Comparison of ENCODE assay signal across 1 cellular context in genomic region chr3:58013973-58014649, GRCh38.
TF ChIP-seq lines count a peak whose summit lies in the region.

No MANE protein-coding gene starts in this region.

TF ChIP-seq in GM23338, 12 proteins besides CTCF, POLR2A, EP300 and RAD21 (continued from another document):
- TF ChIP-seq, protein P1, sequence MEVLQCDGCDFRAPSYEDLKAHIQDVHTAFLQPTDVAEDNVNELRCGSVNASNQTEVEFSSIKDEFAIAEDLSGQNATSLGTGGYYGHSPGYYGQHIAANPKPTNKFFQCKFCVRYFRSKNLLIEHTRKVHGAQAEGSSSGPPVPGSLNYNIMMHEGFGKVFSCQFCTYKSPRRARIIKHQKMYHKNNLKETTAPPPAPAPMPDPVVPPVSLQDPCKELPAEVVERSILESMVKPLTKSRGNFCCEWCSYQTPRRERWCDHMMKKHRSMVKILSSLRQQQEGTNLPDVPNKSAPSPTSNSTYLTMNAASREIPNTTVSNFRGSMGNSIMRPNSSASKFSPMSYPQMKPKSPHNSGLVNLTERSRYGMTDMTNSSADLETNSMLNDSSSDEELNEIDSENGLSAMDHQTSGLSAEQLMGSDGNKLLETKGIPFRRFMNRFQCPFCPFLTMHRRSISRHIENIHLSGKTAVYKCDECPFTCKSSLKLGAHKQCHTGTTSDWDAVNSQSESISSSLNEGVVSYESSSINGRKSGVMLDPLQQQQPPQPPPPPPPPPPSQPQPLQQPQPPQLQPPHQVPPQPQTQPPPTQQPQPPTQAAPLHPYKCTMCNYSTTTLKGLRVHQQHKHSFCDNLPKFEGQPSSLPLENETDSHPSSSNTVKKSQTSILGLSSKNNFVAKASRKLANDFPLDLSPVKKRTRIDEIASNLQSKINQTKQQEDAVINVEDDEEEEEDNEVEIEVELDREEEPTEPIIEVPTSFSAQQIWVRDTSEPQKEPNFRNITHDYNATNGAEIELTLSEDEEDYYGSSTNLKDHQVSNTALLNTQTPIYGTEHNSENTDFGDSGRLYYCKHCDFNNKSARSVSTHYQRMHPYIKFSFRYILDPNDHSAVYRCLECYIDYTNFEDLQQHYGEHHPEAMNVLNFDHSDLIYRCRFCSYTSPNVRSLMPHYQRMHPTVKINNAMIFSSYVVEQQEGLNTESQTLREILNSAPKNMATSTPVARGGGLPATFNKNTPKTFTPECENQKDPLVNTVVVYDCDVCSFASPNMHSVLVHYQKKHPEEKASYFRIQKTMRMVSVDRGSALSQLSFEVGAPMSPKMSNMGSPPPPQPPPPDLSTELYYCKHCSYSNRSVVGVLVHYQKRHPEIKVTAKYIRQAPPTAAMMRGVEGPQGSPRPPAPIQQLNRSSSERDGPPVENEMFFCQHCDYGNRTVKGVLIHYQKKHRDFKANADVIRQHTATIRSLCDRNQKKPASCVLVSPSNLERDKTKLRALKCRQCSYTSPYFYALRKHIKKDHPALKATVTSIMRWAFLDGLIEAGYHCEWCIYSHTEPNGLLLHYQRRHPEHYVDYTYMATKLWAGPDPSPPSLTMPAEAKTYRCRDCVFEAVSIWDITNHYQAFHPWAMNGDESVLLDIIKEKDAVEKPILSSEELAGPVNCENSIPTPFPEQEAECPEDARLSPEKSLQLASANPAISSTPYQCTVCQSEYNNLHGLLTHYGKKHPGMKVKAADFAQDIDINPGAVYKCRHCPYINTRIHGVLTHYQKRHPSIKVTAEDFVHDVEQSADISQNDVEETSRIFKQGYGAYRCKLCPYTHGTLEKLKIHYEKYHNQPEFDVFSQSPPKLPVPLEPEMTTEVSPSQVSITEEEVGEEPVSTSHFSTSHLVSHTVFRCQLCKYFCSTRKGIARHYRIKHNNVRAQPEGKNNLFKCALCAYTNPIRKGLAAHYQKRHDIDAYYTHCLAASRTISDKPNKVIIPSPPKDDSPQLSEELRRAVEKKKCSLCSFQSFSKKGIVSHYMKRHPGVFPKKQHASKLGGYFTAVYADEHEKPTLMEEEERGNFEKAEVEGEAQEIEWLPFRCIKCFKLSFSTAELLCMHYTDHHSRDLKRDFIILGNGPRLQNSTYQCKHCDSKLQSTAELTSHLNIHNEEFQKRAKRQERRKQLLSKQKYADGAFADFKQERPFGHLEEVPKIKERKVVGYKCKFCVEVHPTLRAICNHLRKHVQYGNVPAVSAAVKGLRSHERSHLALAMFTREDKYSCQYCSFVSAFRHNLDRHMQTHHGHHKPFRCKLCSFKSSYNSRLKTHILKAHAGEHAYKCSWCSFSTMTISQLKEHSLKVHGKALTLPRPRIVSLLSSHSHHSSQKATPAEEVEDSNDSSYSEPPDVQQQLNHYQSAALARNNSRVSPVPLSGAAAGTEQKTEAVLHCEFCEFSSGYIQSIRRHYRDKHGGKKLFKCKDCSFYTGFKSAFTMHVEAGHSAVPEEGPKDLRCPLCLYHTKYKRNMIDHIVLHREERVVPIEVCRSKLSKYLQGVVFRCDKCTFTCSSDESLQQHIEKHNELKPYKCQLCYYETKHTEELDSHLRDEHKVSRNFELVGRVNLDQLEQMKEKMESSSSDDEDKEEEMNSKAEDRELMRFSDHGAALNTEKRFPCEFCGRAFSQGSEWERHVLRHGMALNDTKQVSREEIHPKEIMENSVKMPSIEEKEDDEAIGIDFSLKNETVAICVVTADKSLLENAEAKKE (CRISPR knock-in tag; IDR thresholded peaks at IDR 0.05): no peak
- TF ChIP-seq NANOG (IDR thresholded peaks at IDR 0.05; ENCODE audit: borderline replicate concordance) (no peak), ZNF114 (CRISPR knock-in tag; IDR thresholded peaks at IDR 0.05) (no peak), EZH2 (IDR thresholded peaks at IDR 0.05; ENCODE audit: low read depth, unreplicated experiment) (no peak)
- TF ChIP-seq, protein P2, sequence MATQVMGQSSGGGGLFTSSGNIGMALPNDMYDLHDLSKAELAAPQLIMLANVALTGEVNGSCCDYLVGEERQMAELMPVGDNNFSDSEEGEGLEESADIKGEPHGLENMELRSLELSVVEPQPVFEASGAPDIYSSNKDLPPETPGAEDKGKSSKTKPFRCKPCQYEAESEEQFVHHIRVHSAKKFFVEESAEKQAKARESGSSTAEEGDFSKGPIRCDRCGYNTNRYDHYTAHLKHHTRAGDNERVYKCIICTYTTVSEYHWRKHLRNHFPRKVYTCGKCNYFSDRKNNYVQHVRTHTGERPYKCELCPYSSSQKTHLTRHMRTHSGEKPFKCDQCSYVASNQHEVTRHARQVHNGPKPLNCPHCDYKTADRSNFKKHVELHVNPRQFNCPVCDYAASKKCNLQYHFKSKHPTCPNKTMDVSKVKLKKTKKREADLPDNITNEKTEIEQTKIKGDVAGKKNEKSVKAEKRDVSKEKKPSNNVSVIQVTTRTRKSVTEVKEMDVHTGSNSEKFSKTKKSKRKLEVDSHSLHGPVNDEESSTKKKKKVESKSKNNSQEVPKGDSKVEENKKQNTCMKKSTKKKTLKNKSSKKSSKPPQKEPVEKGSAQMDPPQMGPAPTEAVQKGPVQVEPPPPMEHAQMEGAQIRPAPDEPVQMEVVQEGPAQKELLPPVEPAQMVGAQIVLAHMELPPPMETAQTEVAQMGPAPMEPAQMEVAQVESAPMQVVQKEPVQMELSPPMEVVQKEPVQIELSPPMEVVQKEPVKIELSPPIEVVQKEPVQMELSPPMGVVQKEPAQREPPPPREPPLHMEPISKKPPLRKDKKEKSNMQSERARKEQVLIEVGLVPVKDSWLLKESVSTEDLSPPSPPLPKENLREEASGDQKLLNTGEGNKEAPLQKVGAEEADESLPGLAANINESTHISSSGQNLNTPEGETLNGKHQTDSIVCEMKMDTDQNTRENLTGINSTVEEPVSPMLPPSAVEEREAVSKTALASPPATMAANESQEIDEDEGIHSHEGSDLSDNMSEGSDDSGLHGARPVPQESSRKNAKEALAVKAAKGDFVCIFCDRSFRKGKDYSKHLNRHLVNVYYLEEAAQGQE (IDR thresholded peaks at IDR 0.05; ENCODE audit: unreplicated experiment): no peak
